8 cellular contexts compared by ENCODE assay signal in genomic region chrX:130060122-130061069, GRCh38. TPM values are rescaled to one million over a fixed set of nuclear protein-coding genes. Genes with fewer than 3 reads are reported as not detected.
DNase-seq lines count a peak whose midpoint lies in the region; ATAC-seq and TF ChIP-seq lines count a peak whose summit lies in the region.

No MANE protein-coding gene starts in this region.

- DNase-seq in CD4-positive, alpha-beta T cell: peak; percentile 50 to 86 (median 76)
- DNase-seq in NCI-H82 (lab: John Stamatoyannopoulos, UW): peak; percentile 87
- DNase-seq in activated CD8-positive, alpha-beta memory T cell treated with anti-CD3 and anti-CD28 coated beads for 4 hours (ENCODE audit: low read depth in 2 of 2): peak; percentile 51 to 64
- peak; percentile 93 for DNase-seq in endodermal cell
- DNase-seq in stimulated activated CD8-positive, alpha-beta memory T cell treated with anti-CD3 and anti-CD28 coated beads, Interleukin-15, amount 100 ng/mL, for 1 hour (ENCODE audit: low read depth): peak; percentile 60

- H3K27ac Mint-ChIP-seq in CD4-positive, alpha-beta T cell: no peak overlapping the region
- peak overlapping the region; percentile 76 for H3K27ac Mint-ChIP-seq in endodermal cell

- peak overlapping the region; percentile 71 for H3K4me3 Mint-ChIP-seq in CD4-positive, alpha-beta T cell
- H3K4me3 Mint-ChIP-seq in endodermal cell: peak overlapping the region; percentile 54

- POLR2A ChIA-PET in CD4-positive, alpha-beta T cell (lab: Charles Lee): interaction anchor here (0.9 to 1.3 kb wide), 4 partner anchors 32 to 132 kb away, joined by 3 to 4 read pairs (median 4); no protein-coding TSS in a partner anchor

- TF ChIP-seq CTCF in CD4-positive, alpha-beta T cell (IDR thresholded peaks at IDR 0.05): peak; percentile 78
- peak; percentile 95 for TF ChIP-seq CTCF in endodermal cell (conservative IDR thresholded peaks at IDR 0.05)

- H3K9me3 ChIP-seq in CD4-positive, alpha-beta T cell (ENCODE audit: control insufficient read depth, low read length): no peaks in the 10 kb centered on the region
- H3K9me3 ChIP-seq in endodermal cell (ENCODE audit: control insufficient read depth, low read length) (no peaks in the 10 kb centered on the region), mesodermal cell (ENCODE audit: control insufficient read depth, low read length) (no peaks in the 10 kb centered on the region)

- H3K36me3 ChIP-seq in endodermal cell (ENCODE audit: control insufficient read depth, insufficient read depth, low read length) (peaks cover 9% of the 10 kb centered on the region), mesodermal cell (ENCODE audit: control insufficient read depth, insufficient read depth, low read length) (peaks cover 4% of the 10 kb centered on the region)

- H3K9ac ChIP-seq in endodermal cell (ENCODE audit: extremely low read depth, low read length, poor library complexity, severe bottlenecking): no peak overlapping the region

- H3K36me3 Mint-ChIP-seq in CD4-positive, alpha-beta T cell (ENCODE audit: low read depth): peaks cover 11% of the 10 kb centered on the region
- peaks cover 10% of the 10 kb centered on the region for H3K36me3 Mint-ChIP-seq in endodermal cell (ENCODE audit: low read depth)

- H3K27ac ChIP-seq in CD4-positive, alpha-beta T cell (ENCODE audit: low read depth, low read length): no peak overlapping the region
- H3K27ac ChIP-seq in endodermal cell (ENCODE audit: low read depth, low read length) (no peak overlapping the region), mesodermal cell (ENCODE audit: low read depth, low read length, severe bottlenecking) (peak overlapping the region; percentile 36)

- peak; percentile 82 for ATAC-seq in CD4-positive, alpha-beta T cell (ENCODE audit: poor library complexity)
- ATAC-seq in GM19397 (IDR thresholded peaks at IDR 0.05; ENCODE audit: unreplicated experiment): peak; percentile 89
- peak; percentile 91 for ATAC-seq in HG03520 (IDR thresholded peaks at IDR 0.05; ENCODE audit: unreplicated experiment)

- H3K4me1 Mint-ChIP-seq in CD4-positive, alpha-beta T cell (ENCODE audit: low read depth): peaks cover 10% of the 10 kb centered on the region
- H3K4me1 Mint-ChIP-seq in endodermal cell: no peaks in the 10 kb centered on the region

- H3K4me1 ChIP-seq in endodermal cell (ENCODE audit: control insufficient read depth, insufficient read depth, low read length): no peaks in the 10 kb centered on the region
- H3K4me1 ChIP-seq in mesodermal cell (ENCODE audit: control insufficient read depth, insufficient read depth, low read length, poor library complexity, severe bottlenecking): peaks cover 9% of the 10 kb centered on the region

- H3K27me3 Mint-ChIP-seq in CD4-positive, alpha-beta T cell: no peaks in the 10 kb centered on the region
- peaks cover 37% of the 10 kb centered on the region for H3K27me3 Mint-ChIP-seq in endodermal cell (ENCODE audit: insufficient read depth)

- H3K4me3 ChIP-seq in endodermal cell (ENCODE audit: low read length) (no peak overlapping the region), mesodermal cell (ENCODE audit: extremely low read depth, insufficient read depth, low read length, poor library complexity, severe bottlenecking) (peak overlapping the region; percentile 42)

- WGBS in endodermal cell (ENCODE audit: insufficient coverage in 1 of 2, insufficient read length in 1 of 2), 2 experiments: 3 to 40% methylated on average over 1 to 76 of the region's 87 CpGs
- 0% methylated on average over 6 to 31 of the region's 87 CpGs for WGBS in mesodermal cell (ENCODE audit: insufficient coverage in 2 of 2), 2 experiments

- H3K9me3 Mint-ChIP-seq in CD4-positive, alpha-beta T cell: no peaks in the 10 kb centered on the region
- H3K9me3 Mint-ChIP-seq in endodermal cell: peaks cover 32% of the 10 kb centered on the region

- H3K27me3 ChIP-seq in CD4-positive, alpha-beta T cell (ENCODE audit: control insufficient read depth, insufficient read depth, low read length): no peaks in the 10 kb centered on the region
- peaks cover 10% of the 10 kb centered on the region for H3K27me3 ChIP-seq in endodermal cell (ENCODE audit: control insufficient read depth, insufficient read depth, low read length, poor library complexity, severe bottlenecking)

- intact Hi-C loops in CD4-positive, alpha-beta T cell (cut with DNase I, micrococcal nuclease): loop anchor here (1.0 to 2.0 kb wide), 3 partner anchors 135 to 460 kb away; no protein-coding TSS in a partner anchor

- CTCF ChIA-PET in CD4-positive, alpha-beta T cell (lab: Charles Lee): interaction anchor here (0.7 to 2.2 kb wide), 7 partner anchors 15 to 154 kb away, joined by 3 to 8 read pairs (median 4); partner anchors contain the start of gene UTP14A

RNA-seq across cellular contexts. Expression of gene ELF4, which starts 49.9 kb away (rescaled TPM):
- total RNA-seq in CD4-positive, alpha-beta T cell: 10 to 100 TPM; 17.3 to 17.4 TPM
- 1 to 10 TPM; 2.8 to 3.8 TPM for total RNA-seq in endodermal cell
- polyA plus RNA-seq in endodermal cell (2013, experiment 1 of 2): 1.9 TPM
- 1.9 TPM for polyA plus RNA-seq in endodermal cell (2013, experiment 2 of 2)
- 13.0 TPM for polyA plus RNA-seq in mesodermal cell (2013, experiment 1 of 2)
- 10.7 TPM for polyA plus RNA-seq in mesodermal cell (2013, experiment 2 of 2)
